ENCODE assay signal across 9 cellular contexts in genomic region chr3:105828703-105829102, GRCh38. TPM values are rescaled to one million over a fixed set of nuclear protein-coding genes. Genes with fewer than 3 reads are reported as not detected.
DNase-seq lines count a peak whose midpoint lies in the region; ATAC-seq and TF ChIP-seq lines count a peak whose summit lies in the region.
"Had no signal": no experiment of that assay in that cellular context is flagged by ENCODE, and none has a peak within 500 bp of the region (broad histone marks: within the 10 kb centered on the region; RNA-seq: fewer than 3 reads in every experiment).

No MANE protein-coding gene starts in this region.

- no peak for TF ChIP-seq POLR2A in spleen (IDR thresholded peaks at IDR 0.05)

- POLR2A ChIA-PET in activated naive CD8-positive, alpha-beta T cell treated with anti-CD3 and anti-CD28 coated beads, Interleukin-2, amount 10 ng/mL, durations not matched to agents 7 days and 5 days (lab: Charles Lee): interaction anchor here (0.6 to 1.0 kb wide), 4 partner anchors 9 to 420 kb away, joined by 3 to 5 read pairs (median 3); no protein-coding TSS in a partner anchor
- POLR2A ChIA-PET in WTC11 (lab: Charles Lee): interaction anchor here (0.7 kb wide), 1 partner anchor 378 kb away, joined by 5 read pairs; no protein-coding TSS in a partner anchor

- ATAC-seq in HG02798 (IDR thresholded peaks at IDR 0.05; ENCODE audit: poor library complexity, unreplicated experiment) (peak; percentile 67), GM21390 (IDR thresholded peaks at IDR 0.05; ENCODE audit: unreplicated experiment) (no peak), WTC11 (no peak)
- ATAC-seq in activated naive CD8-positive, alpha-beta T cell treated with anti-CD3 and anti-CD28 coated beads, Interleukin-2, amount 10 ng/mL, durations not matched to agents 7 days and 5 days (ENCODE audit: low read depth): peak; percentile 40

- H3K36me3 ChIP-seq in spleen: peaks cover 0 to 12% (median 0%) of the 10 kb centered on the region in 6 donors

- no peaks in the 10 kb centered on the region for H3K27me3 Mint-ChIP-seq in activated T-cell treated with anti-CD3 and anti-CD28 coated beads, Interleukin-2, amount 50 U/mL, for 24 hours
- H3K27me3 Mint-ChIP-seq in activated naive CD8-positive, alpha-beta T cell treated with anti-CD3 and anti-CD28 coated beads, Interleukin-2, amount 10 ng/mL, durations not matched to agents 7 days and 5 days: no peaks in the 10 kb centered on the region
- H3K27me3 Mint-ChIP-seq in WTC11 (ENCODE audit: low read depth): no peaks in the 10 kb centered on the region

- no peak overlapping the region for H3K4me3 ChIP-seq in spleen

- peaks cover 87% of the 10 kb centered on the region for H3K4me1 Mint-ChIP-seq in activated T-cell treated with anti-CD3 and anti-CD28 coated beads, Interleukin-2, amount 50 U/mL, for 24 hours (ENCODE audit: low read depth)
- H3K4me1 Mint-ChIP-seq in activated naive CD8-positive, alpha-beta T cell treated with anti-CD3 and anti-CD28 coated beads, Interleukin-2, amount 10 ng/mL, durations not matched to agents 7 days and 5 days: peaks cover 63% of the 10 kb centered on the region
- peaks cover 17% of the 10 kb centered on the region for H3K4me1 Mint-ChIP-seq in WTC11

- peak overlapping the region; percentile 51 for H3K4me3 Mint-ChIP-seq in activated T-cell treated with anti-CD3 and anti-CD28 coated beads, Interleukin-2, amount 50 U/mL, for 24 hours
- peak overlapping the region; percentile 70 for H3K4me3 Mint-ChIP-seq in activated naive CD8-positive, alpha-beta T cell treated with anti-CD3 and anti-CD28 coated beads, Interleukin-2, amount 10 ng/mL, durations not matched to agents 7 days and 5 days
- no peak overlapping the region for H3K4me3 Mint-ChIP-seq in WTC11

- H3K9me3 ChIP-seq in spleen: no peaks in the 10 kb centered on the region

- intact Hi-C loops in spleen (cut with DNase I; ENCODE audit: low total_unique reads): no loop called here

- H3K27me3 ChIP-seq in spleen (replicated peaks in 1 of 7): no peaks in the 10 kb centered on the region

- H3K27ac Mint-ChIP-seq in activated T-cell treated with anti-CD3 and anti-CD28 coated beads, Interleukin-2, amount 50 U/mL, for 24 hours: peak overlapping the region; percentile 96
- peak overlapping the region; percentile 79 for H3K27ac Mint-ChIP-seq in activated naive CD8-positive, alpha-beta T cell treated with anti-CD3 and anti-CD28 coated beads, Interleukin-2, amount 10 ng/mL, durations not matched to agents 7 days and 5 days
- no peak overlapping the region for H3K27ac Mint-ChIP-seq in WTC11

- H3K27ac ChIP-seq in spleen: peak overlapping the region in 7 of 8 donors; percentile 1 to 78 (median 61)

- TF ChIP-seq CTCF in spleen (IDR thresholded peaks at IDR 0.05 in 8 of 11, conservative IDR thresholded peaks at IDR 0.05 in 3 of 11) (no peak), WTC11 (IDR thresholded peaks at IDR 0.05) (no peak)

- CTCF ChIA-PET in WTC11 (lab: Charles Lee): no interaction called here

- H3K36me3 Mint-ChIP-seq in activated T-cell treated with anti-CD3 and anti-CD28 coated beads, Interleukin-2, amount 50 U/mL, for 24 hours (ENCODE audit: low read depth): peaks cover 73% of the 10 kb centered on the region
- peaks cover 62% of the 10 kb centered on the region for H3K36me3 Mint-ChIP-seq in activated naive CD8-positive, alpha-beta T cell treated with anti-CD3 and anti-CD28 coated beads, Interleukin-2, amount 10 ng/mL, durations not matched to agents 7 days and 5 days
- H3K36me3 Mint-ChIP-seq in WTC11: peaks cover 3% of the 10 kb centered on the region; the same call in 1 of the 2 replicates

- DNase-seq in activated T-cell treated with anti-CD3 and anti-CD28 coated beads, Interleukin-2, amount 50 U/mL, for 24 hours: no peak
- DNase-seq in activated T-cell treated with anti-CD3 and anti-CD28 coated beads, Interleukin-2, amount 50 U/mL, for 1 hour: no peak
- DNase-seq in activated naive CD8-positive, alpha-beta T cell treated with anti-CD3 and anti-CD28 coated beads, Interleukin-2, amount 10 ng/mL, durations not matched to agents 7 days and 5 days: no peak
- DNase-seq in spleen (no peak), cortex of kidney (lab: John Stamatoyannopoulos, UW) (no peak), WTC11 (ENCODE audit: low spot score) (no peak)
- DNase-seq: NCI-H2171 had no signal

- peaks cover 8% of the 10 kb centered on the region for H3K9me3 Mint-ChIP-seq in activated T-cell treated with anti-CD3 and anti-CD28 coated beads, Interleukin-2, amount 50 U/mL, for 24 hours
- no peaks in the 10 kb centered on the region for H3K9me3 Mint-ChIP-seq in activated naive CD8-positive, alpha-beta T cell treated with anti-CD3 and anti-CD28 coated beads, Interleukin-2, amount 10 ng/mL, durations not matched to agents 7 days and 5 days
- H3K9me3 Mint-ChIP-seq in WTC11: no peaks in the 10 kb centered on the region

- WGBS in spleen, 5 donors: 22 to 47% (median 34%) methylated on average over 2 of the region's 2 CpGs

- H3K4me1 ChIP-seq in spleen: peaks cover 31 to 84% (median 54%) of the 10 kb centered on the region in 6 donors

TF ChIP-seq in WTC11, 78 proteins besides CTCF, POLR2A, EP300 and RAD21 (continues in another document):
- no peak for TF ChIP-seq NR3C1 (CRISPR knock-in tag; conservative IDR thresholded peaks at IDR 0.05; ENCODE audit: low read depth)
- no peak for TF ChIP-seq ATF3 (CRISPR knock-in tag; conservative IDR thresholded peaks at IDR 0.05)
- TF ChIP-seq ATF2 (CRISPR knock-in tag; IDR thresholded peaks at IDR 0.05; ENCODE audit: borderline replicate concordance, low read depth): no peak
- no peak for TF ChIP-seq FOXJ3 (CRISPR knock-in tag; IDR thresholded peaks at IDR 0.05; ENCODE audit: borderline replicate concordance)
- no peak for TF ChIP-seq IRF1 (CRISPR knock-in tag; IDR thresholded peaks at IDR 0.05)
- TF ChIP-seq ZNF121 (CRISPR knock-in tag; IDR thresholded peaks at IDR 0.05): no peak
- no peak for TF ChIP-seq JAZF1 (CRISPR knock-in tag; IDR thresholded peaks at IDR 0.05)
- TF ChIP-seq HMGXB4 (CRISPR knock-in tag; IDR thresholded peaks at IDR 0.05): no peak
- TF ChIP-seq MXD4 (CRISPR knock-in tag; IDR thresholded peaks at IDR 0.05; ENCODE audit: borderline replicate concordance): no peak
- no peak for TF ChIP-seq CBFB (CRISPR knock-in tag; IDR thresholded peaks at IDR 0.05; ENCODE audit: low read depth)
- TF ChIP-seq MLX (CRISPR knock-in tag; IDR thresholded peaks at IDR 0.05): no peak
- TF ChIP-seq PREB (CRISPR knock-in tag; IDR thresholded peaks at IDR 0.05; ENCODE audit: borderline replicate concordance): no peak

RNA-seq across cellular contexts. Expression of gene CBLB, which starts 40.1 kb away (rescaled TPM):
- 100 to 1,000 TPM; 146 to 157 TPM for total RNA-seq in activated naive CD8-positive, alpha-beta T cell treated with anti-CD3 and anti-CD28 coated beads, Interleukin-2, amount 10 ng/mL, durations not matched to agents 7 days and 5 days
- total RNA-seq in spleen (100 to 1,000 TPM in 1 of 7 donors, 10 to 100 TPM in 6; 65.4 to 138 (median 79.2) TPM), WTC11 (2021) (19.8 to 20.3 TPM (median 19.8 TPM) in 3 replicates)
- 10 to 100 TPM; 13.8 to 19.5 (median 14.7) TPM for polyA plus RNA-seq in spleen

Comparison
In these comparisons a context has a peak if more than half of its experiments do, and no peak if none do; other contexts are left out.
1. ATAC-seq: peak in HG02798 (single experiment) and activated naive CD8-positive, alpha-beta T cell treated with anti-CD3 and anti-CD28 coated beads, Interleukin-2, amount 10 ng/mL, durations not matched to agents 7 days and 5 days (single experiment); none in GM21390 (single experiment) and WTC11 (single experiment).